Comparison of ENCODE assay signal across 1 cellular context in the genomic region with DNA sequence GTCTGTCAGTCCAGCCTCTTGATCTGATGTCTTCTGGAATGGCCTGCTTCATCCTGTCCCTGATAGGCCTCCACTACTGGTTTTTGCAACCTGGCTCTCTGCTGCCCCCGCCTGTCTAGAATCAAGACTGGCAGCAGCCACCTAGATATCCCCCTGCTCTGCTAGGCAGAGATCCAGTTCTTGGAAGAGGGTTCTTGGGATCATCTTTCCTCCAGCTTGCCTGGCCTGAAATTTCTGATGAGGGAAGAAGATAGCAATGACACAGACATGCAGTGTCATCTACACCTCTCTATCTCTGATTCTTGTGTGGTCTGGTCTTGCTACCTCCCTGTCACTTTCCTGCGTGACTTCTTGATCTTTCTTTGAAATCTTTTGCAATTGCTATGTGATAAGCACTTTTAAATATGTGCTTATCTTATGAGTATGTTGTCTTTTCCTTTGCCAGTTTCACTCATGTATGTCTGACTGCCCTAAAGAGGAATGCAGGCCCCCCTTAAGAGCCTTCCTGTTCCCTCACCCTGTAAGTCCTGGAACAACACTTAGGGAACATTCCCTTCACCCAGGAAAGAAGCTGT.
A peak's percentile ranks its signal among the peaks of the same experiment; 100 is the strongest.
TF ChIP-seq lines count a peak whose summit lies in the region.

No MANE protein-coding gene starts in this region.

TF ChIP-seq in K562, 482 proteins besides CTCF, POLR2A, EP300 and RAD21 (continues in another document):
- TF ChIP-seq NFE2 (IDR thresholded peaks at IDR 0.05; ENCODE audit: low read depth) (peak; percentile 76), NBN (IDR thresholded peaks at IDR 0.05; ENCODE audit: low read depth) (peak; percentile 34; the same call in 1 of the 2 replicates), PHB2 (IDR thresholded peaks at IDR 0.05; ENCODE audit: low read depth) (no peak), MTA1 (IDR thresholded peaks at IDR 0.05; ENCODE audit: borderline replicate concordance) (peak; percentile 89; the same call in 1 of the 2 replicates), BHLHE40 (IDR thresholded peaks at IDR 0.05; ENCODE audit: low read length) (0 out of 2 replicates have a peak, but pooled peaks have one; percentile 34), MYC (IDR thresholded peaks at IDR 0.05; ENCODE audit: low read depth, low read length) (peak; percentile 20; the same call in 1 of the 2 replicates), MYC (CRISPR knock-in tag; IDR thresholded peaks at IDR 0.05; ENCODE audit: borderline replicate concordance, low read depth) (no peak), POLR3A (IDR thresholded peaks at IDR 0.05; ENCODE audit: borderline replicate concordance, extremely low read depth, insufficient read depth, insufficient read length) (no peak), ZNF146 (CRISPR knock-in tag; IDR thresholded peaks at IDR 0.05; ENCODE audit: unreplicated experiment) (no peak), MECOM (CRISPR knock-in tag; IDR thresholded peaks at IDR 0.05) (peak; percentile 98), DPF2 (IDR thresholded peaks at IDR 0.05) (peak; percentile 58; the same call in 1 of the 2 replicates), STAG1 (CRISPR knock-in tag; IDR thresholded peaks at IDR 0.05; ENCODE audit: borderline replicate concordance) (peak; percentile 80; the same call in 1 of the 2 replicates), L3MBTL2 (IDR thresholded peaks at IDR 0.05) (0 out of 2 replicates have a peak, but pooled peaks have one; percentile 33), TOE1 (IDR thresholded peaks at IDR 0.05; ENCODE audit: borderline replicate concordance) (no peak), TOE1 (CRISPR knock-in tag; IDR thresholded peaks at IDR 0.05; ENCODE audit: borderline replicate concordance, low read depth) (peak; percentile 46; the same call in 1 of the 2 replicates), RB1 (IDR thresholded peaks at IDR 0.05; ENCODE audit: low read depth) (peak; percentile 38; the same call in 1 of the 2 replicates), ZNF232 (CRISPR knock-in tag; IDR thresholded peaks at IDR 0.05) (no peak), KLF13 (tag; IDR thresholded peaks at IDR 0.05; ENCODE audit: borderline replicate concordance, low read depth) (no peak), CTBP1 (IDR thresholded peaks at IDR 0.05; ENCODE audit: borderline replicate concordance) (peak; percentile 100), ZBTB17 (CRISPR knock-in tag; IDR thresholded peaks at IDR 0.05) (peak; percentile 67; the same call in 1 of the 2 replicates), OTX1 (CRISPR knock-in tag; IDR thresholded peaks at IDR 0.05) (no peak), SMARCE1 (IDR thresholded peaks at IDR 0.05) (peak; percentile 57; the same call in 1 of the 2 replicates), ZNF316 (IDR thresholded peaks at IDR 0.05) (no peak), CHCHD3 (CRISPR knock-in tag; IDR thresholded peaks at IDR 0.05) (no peak), NFIX (CRISPR knock-in tag; IDR thresholded peaks at IDR 0.05; ENCODE audit: low read depth) (no peak), ZEB2 (IDR thresholded peaks at IDR 0.05) (peak; percentile 92), ARNT (IDR thresholded peaks at IDR 0.05) (peak in 1 of 2 experiments; percentile 74; a peak in 1 of 4 replicates), XRCC5 (IDR thresholded peaks at IDR 0.05; ENCODE audit: low read depth, low read length) (peak; percentile 65; the same call in 1 of the 2 replicates), KLF16 (IDR thresholded peaks at IDR 0.05) (no peak), HNRNPLL (IDR thresholded peaks at IDR 0.05; ENCODE audit: low read depth, low read length, poor library complexity, severe bottlenecking) (peak; percentile 32), ZNF507 (tag; conservative IDR thresholded peaks at IDR 0.05) (no peak), CEBPG (CRISPR knock-in tag; IDR thresholded peaks at IDR 0.05) (no peak), CEBPG (tag; conservative IDR thresholded peaks at IDR 0.05 in 1 of 2, IDR thresholded peaks at IDR 0.05 in 1 of 2) (0 out of 4 replicates have a peak, but pooled peaks of 1 of the 2 experiments have one; percentile 13), ATF1 (CRISPR knock-in tag; IDR thresholded peaks at IDR 0.05) (no peak), ATF1 (tag; IDR thresholded peaks at IDR 0.05) (no peak; the same call in 1 of the 2 replicates), RBM39 (optimal IDR thresholded peaks at IDR 0.05; ENCODE audit: low read depth, low read length) (peak; percentile 86), E2F3 (CRISPR knock-in tag; IDR thresholded peaks at IDR 0.05) (no peak), ATF7 (IDR thresholded peaks at IDR 0.05) (peak; percentile 49), ZNF778 (CRISPR knock-in tag; IDR thresholded peaks at IDR 0.05) (no peak), KDM5B (IDR thresholded peaks at IDR 0.05; ENCODE audit: insufficient replicate concordance, low read depth, low read length) (no peak), ZNF274 (IDR thresholded peaks at IDR 0.05; ENCODE audit: borderline replicate concordance, low read depth, low read length) (no peak), SMAD4 (CRISPR knock-in tag; conservative IDR thresholded peaks at IDR 0.05) (peak; percentile 67), HNRNPUL1 (IDR thresholded peaks at IDR 0.05; ENCODE audit: low read length) (no peak), POLR3G (IDR thresholded peaks at IDR 0.05; ENCODE audit: extremely low read depth, insufficient read length, insufficient replicate concordance) (no peak), ARID1B (IDR thresholded peaks at IDR 0.05) (peak; percentile 65), CXXC5 (CRISPR knock-in tag; IDR thresholded peaks at IDR 0.05) (0 out of 2 replicates have a peak, but pooled peaks have one; percentile 17), RCOR1 (IDR thresholded peaks at IDR 0.05; ENCODE audit: borderline replicate concordance in 1 of 2, low read depth in 2 of 2, low read length in 2 of 2) (peak in 1 of 2 experiments; percentile 90; a peak in 2 of 4 replicates), KAT7 (CRISPR knock-in tag; IDR thresholded peaks at IDR 0.05; ENCODE audit: borderline replicate concordance) (no peak), STAT5A (IDR thresholded peaks at IDR 0.05; ENCODE audit: borderline replicate concordance, low read length) (peak; percentile 15; the same call in 1 of the 2 replicates), CC2D1A (IDR thresholded peaks at IDR 0.05) (peak; percentile 99), MAZ (CRISPR knock-in tag; conservative IDR thresholded peaks at IDR 0.05 in 1 of 2, IDR thresholded peaks at IDR 0.05 in 1 of 2) (peak in 1 of 2 experiments; percentile 84; a peak in 2 of 4 replicates)
- TF ChIP-seq, protein P1, sequence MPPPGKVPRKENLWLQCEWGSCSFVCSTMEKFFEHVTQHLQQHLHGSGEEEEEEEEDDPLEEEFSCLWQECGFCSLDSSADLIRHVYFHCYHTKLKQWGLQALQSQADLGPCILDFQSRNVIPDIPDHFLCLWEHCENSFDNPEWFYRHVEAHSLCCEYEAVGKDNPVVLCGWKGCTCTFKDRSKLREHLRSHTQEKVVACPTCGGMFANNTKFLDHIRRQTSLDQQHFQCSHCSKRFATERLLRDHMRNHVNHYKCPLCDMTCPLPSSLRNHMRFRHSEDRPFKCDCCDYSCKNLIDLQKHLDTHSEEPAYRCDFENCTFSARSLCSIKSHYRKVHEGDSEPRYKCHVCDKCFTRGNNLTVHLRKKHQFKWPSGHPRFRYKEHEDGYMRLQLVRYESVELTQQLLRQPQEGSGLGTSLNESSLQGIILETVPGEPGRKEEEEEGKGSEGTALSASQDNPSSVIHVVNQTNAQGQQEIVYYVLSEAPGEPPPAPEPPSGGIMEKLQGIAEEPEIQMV (tag; conservative IDR thresholded peaks at IDR 0.05; ENCODE audit: low read depth), result no peak
- TF ChIP-seq, protein P2, sequence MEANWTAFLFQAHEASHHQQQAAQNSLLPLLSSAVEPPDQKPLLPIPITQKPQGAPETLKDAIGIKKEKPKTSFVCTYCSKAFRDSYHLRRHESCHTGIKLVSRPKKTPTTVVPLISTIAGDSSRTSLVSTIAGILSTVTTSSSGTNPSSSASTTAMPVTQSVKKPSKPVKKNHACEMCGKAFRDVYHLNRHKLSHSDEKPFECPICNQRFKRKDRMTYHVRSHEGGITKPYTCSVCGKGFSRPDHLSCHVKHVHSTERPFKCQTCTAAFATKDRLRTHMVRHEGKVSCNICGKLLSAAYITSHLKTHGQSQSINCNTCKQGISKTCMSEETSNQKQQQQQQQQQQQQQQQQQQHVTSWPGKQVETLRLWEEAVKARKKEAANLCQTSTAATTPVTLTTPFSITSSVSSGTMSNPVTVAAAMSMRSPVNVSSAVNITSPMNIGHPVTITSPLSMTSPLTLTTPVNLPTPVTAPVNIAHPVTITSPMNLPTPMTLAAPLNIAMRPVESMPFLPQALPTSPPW (CRISPR knock-in tag; IDR thresholded peaks at IDR 0.05), result peak; percentile 71
- TF ChIP-seq, protein P3, sequence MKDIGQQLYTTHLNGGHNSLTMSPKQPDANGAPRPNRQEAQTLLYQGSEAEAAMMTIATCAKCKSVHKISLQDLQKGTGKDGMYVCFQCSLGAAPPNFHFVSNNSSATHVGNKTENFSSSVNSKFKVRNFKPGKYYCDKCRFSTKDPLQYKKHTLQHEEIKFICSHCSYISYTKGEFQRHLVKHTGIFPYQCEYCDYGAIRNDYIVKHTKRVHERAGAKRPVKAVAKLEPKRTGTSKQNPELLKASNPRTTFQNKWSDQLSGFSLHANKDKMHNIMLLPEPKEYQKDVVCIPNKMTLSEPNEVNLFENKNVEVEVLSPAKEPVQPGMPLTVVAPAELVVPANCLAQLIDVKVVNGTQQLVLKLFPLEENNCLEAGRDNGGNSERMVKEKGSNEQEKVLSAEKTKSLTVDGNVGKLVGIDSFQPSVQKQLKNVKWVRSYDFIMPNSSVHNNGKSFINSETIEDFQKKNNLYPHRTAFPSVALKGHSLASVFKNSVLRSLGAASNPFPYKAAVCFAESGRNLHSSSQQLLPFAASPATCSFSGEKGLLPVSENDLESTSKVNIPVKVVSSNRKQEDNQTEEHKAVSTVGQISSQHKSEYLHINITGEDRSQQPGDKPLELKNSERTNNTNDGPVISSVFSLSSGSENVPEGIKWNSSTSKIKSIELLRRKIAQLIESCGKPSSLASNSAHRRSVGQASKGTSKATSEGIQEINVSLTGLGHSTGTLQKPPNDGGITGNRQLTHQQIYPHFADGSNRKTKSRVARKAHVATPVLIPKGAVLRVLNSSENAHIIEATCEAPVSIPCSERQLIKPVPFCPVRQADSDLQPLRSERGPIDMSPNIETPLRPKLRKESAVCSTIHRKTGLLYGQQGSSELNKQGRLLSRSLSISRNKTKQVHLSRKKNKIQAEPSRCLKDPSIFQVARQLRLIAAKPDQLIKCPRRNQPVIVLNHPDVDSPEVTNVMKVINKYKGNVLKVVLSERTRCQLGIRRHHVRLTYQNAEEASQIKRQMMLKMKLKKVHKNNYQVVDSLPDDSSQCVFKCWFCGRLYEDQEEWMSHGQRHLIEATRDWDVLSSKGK (CRISPR knock-in tag; IDR thresholded peaks at IDR 0.05), result no peak
- TF ChIP-seq, protein P4, sequence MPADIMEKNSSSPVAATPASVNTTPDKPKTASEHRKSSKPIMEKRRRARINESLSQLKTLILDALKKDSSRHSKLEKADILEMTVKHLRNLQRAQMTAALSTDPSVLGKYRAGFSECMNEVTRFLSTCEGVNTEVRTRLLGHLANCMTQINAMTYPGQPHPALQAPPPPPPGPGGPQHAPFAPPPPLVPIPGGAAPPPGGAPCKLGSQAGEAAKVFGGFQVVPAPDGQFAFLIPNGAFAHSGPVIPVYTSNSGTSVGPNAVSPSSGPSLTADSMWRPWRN (IDR thresholded peaks at IDR 0.05; ENCODE audit: low read depth), result 0 out of 2 replicates have a peak, but pooled peaks have one; percentile 35
- TF ChIP-seq, protein P5, sequence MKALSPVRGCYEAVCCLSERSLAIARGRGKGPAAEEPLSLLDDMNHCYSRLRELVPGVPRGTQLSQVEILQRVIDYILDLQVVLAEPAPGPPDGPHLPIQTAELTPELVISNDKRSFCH (CRISPR knock-in tag; IDR thresholded peaks at IDR 0.05), result no peak
- TF ChIP-seq, protein P5 (tag; IDR thresholded peaks at IDR 0.05), result 0 out of 2 replicates have a peak, but pooled peaks have one; percentile 36
- TF ChIP-seq, protein P6, sequence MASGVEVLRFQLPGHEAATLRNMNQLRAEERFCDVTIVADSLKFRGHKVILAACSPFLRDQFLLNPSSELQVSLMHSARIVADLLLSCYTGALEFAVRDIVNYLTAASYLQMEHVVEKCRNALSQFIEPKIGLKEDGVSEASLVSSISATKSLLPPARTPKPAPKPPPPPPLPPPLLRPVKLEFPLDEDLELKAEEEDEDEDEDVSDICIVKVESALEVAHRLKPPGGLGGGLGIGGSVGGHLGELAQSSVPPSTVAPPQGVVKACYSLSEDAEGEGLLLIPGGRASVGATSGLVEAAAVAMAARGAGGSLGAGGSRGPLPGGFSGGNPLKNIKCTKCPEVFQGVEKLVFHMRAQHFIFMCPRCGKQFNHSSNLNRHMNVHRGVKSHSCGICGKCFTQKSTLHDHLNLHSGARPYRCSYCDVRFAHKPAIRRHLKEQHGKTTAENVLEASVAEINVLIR (CRISPR knock-in tag; IDR thresholded peaks at IDR 0.05), result no peak
- TF ChIP-seq, protein P7, sequence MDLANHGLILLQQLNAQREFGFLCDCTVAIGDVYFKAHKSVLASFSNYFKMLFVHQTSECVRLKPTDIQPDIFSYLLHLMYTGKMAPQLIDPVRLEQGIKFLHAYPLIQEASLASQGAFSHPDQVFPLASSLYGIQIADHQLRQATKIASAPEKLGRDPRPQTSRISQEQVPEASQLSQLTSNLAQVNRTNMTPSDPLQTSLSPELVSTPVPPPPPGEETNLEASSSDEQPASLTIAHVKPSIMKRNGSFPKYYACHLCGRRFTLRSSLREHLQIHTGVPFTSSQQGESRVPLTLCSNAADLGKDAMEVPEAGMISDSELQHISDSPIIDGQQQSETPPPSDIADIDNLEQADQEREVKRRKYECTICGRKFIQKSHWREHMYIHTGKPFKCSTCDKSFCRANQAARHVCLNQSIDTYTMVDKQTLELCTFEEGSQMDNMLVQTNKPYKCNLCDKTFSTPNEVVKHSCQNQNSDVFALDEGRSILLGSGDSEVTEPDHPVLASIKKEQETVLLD (IDR thresholded peaks at IDR 0.05), result no peak
- TF ChIP-seq, protein P8, sequence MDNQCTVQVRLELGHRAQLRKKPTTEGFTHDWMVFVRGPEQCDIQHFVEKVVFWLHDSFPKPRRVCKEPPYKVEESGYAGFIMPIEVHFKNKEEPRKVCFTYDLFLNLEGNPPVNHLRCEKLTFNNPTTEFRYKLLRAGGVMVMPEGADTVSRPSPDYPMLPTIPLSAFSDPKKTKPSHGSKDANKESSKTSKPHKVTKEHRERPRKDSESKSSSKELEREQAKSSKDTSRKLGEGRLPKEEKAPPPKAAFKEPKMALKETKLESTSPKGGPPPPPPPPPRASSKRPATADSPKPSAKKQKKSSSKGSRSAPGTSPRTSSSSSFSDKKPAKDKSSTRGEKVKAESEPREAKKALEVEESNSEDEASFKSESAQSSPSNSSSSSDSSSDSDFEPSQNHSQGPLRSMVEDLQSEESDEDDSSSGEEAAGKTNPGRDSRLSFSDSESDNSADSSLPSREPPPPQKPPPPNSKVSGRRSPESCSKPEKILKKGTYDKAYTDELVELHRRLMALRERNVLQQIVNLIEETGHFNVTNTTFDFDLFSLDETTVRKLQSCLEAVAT (IDR thresholded peaks at IDR 0.05), result peak in 1 of 2 experiments; percentile 73; a peak in 2 of 4 replicates
